ENCODE assay signal across 8 cellular contexts in the genomic region with DNA sequence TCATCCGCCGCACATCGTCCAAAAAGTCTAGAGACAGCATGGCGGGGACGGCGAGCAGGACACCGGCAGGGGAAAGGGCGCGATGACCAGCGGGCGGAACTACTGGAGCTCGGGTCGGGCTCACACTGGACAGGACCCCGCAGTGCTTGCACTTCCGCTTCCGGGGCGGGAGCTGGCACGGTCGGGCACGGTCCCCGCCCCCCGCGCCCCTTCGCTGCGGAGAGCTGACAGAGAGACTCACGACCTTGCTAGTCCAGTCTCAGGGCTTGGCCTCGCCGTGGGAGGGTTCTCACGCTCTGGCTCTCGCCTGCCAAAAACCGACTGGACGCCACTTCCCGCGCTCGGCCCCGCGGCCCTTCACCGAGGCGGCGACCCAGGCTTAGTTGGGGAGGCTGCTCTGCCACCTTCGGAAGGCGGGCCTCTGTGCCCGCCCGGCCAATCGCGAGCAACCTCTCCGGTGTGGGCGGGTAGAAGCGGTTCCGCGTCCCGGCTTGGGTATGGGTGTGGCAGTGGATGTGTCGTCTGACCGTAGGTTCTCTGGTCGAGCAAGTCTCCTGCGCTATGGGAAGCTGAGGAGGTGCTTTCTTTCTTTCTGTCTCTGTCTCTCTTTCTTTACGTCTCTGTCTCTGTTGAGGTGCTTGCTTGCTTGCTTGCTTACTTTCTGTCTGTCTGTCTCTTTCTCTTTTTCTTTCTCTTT. TPM values are rescaled to one million over a fixed set of nuclear protein-coding genes. Genes with fewer than 3 reads are reported as not detected.
DNase-seq lines count a peak whose midpoint lies in the region; ATAC-seq and TF ChIP-seq lines count a peak whose summit lies in the region.

A gene (minus strand): TSS at position 104 of the 697 bp plus-strand sequence. CDS start 64 bp downstream, at position 40.

- H3K27me3 Mint-ChIP-seq in naive thymus-derived CD4-positive, alpha-beta T cell: no peaks in the 10 kb centered on the region
- no peaks in the 10 kb centered on the region for H3K27me3 Mint-ChIP-seq in stimulated activated naive B cell treated with anti-CD40 and anti-IgM and Interleukin-4, amounts not matched to agents 10 μg/mL and 1 μg/mL and 100 μg/mL, for 72 hours

- H3K4me1 ChIP-seq in DND-41 (ENCODE audit: insufficient read depth, low read length): peaks cover 30% of the 10 kb centered on the region
- H3K4me1 ChIP-seq in GM23248 (ENCODE audit: insufficient read depth): peaks cover 16% of the 10 kb centered on the region
- peaks cover 2% of the 10 kb centered on the region for H3K4me1 ChIP-seq in fibroblast of lung (ENCODE audit: control insufficient read depth, extremely low read depth, insufficient read depth, low read length)
- peaks cover 17 to 23% of the 10 kb centered on the region in 2 donors for H3K4me1 ChIP-seq in naive thymus-derived CD4-positive, alpha-beta T cell (ENCODE audit: control insufficient read depth in 2 of 2, insufficient read depth in 2 of 2, low read length in 2 of 2)

- intact Hi-C loops in naive thymus-derived CD4-positive, alpha-beta T cell (cut with micrococcal nuclease): loop anchor here (1.0 to 5.0 kb wide), 9 partner anchors 9 to 119 kb away; a partner anchor contains a TSS

- in situ Hi-C loops in GM23248 (cut with MboI): no loop called here

- H3K9me3 ChIP-seq in DND-41 (ENCODE audit: insufficient read depth, low read length, severe bottlenecking): no peaks in the 10 kb centered on the region
- no peaks in the 10 kb centered on the region for H3K9me3 ChIP-seq in GM23248 (ENCODE audit: low read depth)
- H3K9me3 ChIP-seq in fibroblast of lung (ENCODE audit: control insufficient read depth, insufficient read depth, low read depth, low read length): no peaks in the 10 kb centered on the region
- no peaks in the 10 kb centered on the region for H3K9me3 ChIP-seq in naive thymus-derived CD4-positive, alpha-beta T cell (ENCODE audit: control insufficient read depth in 2 of 3, low read length in 3 of 3)

- DNase-seq in DND-41 (peak; percentile 90), GM23248 (peak; percentile 98), Kasumi-1 (lab: John Stamatoyannopoulos, UW) (peak; percentile 88 to 91), RPMI7951 (ENCODE audit: low read depth) (peak; percentile 95), fibroblast of lung (ENCODE audit: low read depth in 2 of 2) (peak; percentile 94)
- peak; percentile 79 to 86 for DNase-seq in activated T-helper 1 cell treated with anti-CD3 and anti-CD28 coated beads, Interleukin-2, amount 50 U/mL, for 16 hours (ENCODE audit: low read depth in 1 of 2, low spot score in 1 of 2)
- DNase-seq in naive thymus-derived CD4-positive, alpha-beta T cell: peak; percentile 86 to 94 (median 90)
- DNase-seq in stimulated activated naive B cell treated with anti-CD40 and anti-IgM and Interleukin-4, amounts not matched to agents 10 μg/mL and 1 μg/mL and 100 μg/mL, for 72 hours: peak; percentile 95

- H3K27ac Mint-ChIP-seq in naive thymus-derived CD4-positive, alpha-beta T cell: peak within 1 kb of the TSS; percentile 93 to 98 (median 96)
- peak within 1 kb of the TSS; percentile 93 for H3K27ac Mint-ChIP-seq in stimulated activated naive B cell treated with anti-CD40 and anti-IgM and Interleukin-4, amounts not matched to agents 10 μg/mL and 1 μg/mL and 100 μg/mL, for 72 hours

- peak; percentile 97 for ATAC-seq in DND-41 (ENCODE audit: insufficient read depth, low read depth)
- peak; percentile 98 for ATAC-seq in naive thymus-derived CD4-positive, alpha-beta T cell
- peak; percentile 94 to 96 for ATAC-seq in stimulated activated naive B cell treated with anti-CD40 and anti-IgM and Interleukin-4, amounts not matched to agents 10 μg/mL and 1 μg/mL and 100 μg/mL, for 72 hours (replicated peaks)

- H3K27me3 ChIP-seq in DND-41 (ENCODE audit: insufficient read depth, low read length, poor library complexity) (no peaks in the 10 kb centered on the region), GM23248 (replicated peaks; ENCODE audit: insufficient read depth) (no peaks in the 10 kb centered on the region), fibroblast of lung (ENCODE audit: control insufficient read depth, insufficient read depth, low read length) (no peaks in the 10 kb centered on the region)
- H3K27me3 ChIP-seq in naive thymus-derived CD4-positive, alpha-beta T cell (ENCODE audit: control insufficient read depth in 2 of 2, insufficient read depth in 2 of 2, low read length in 2 of 2): no peaks in the 10 kb centered on the region

- peaks cover 9% of the 10 kb centered on the region; the same call in 1 of the 2 replicates for H4K20me1 ChIP-seq in DND-41 (ENCODE audit: insufficient read depth, low read length)
- H4K20me1 ChIP-seq in GM23248 (ENCODE audit: insufficient read depth): peaks cover 12% of the 10 kb centered on the region
- H4K20me1 ChIP-seq in fibroblast of lung (ENCODE audit: control insufficient read depth, extremely low read depth, insufficient read depth, low read length): no peaks in the 10 kb centered on the region

- H3K36me3 Mint-ChIP-seq in naive thymus-derived CD4-positive, alpha-beta T cell: peaks cover 0 to 12% (median 4%) of the 10 kb centered on the region in 5 donors
- H3K36me3 Mint-ChIP-seq in stimulated activated naive B cell treated with anti-CD40 and anti-IgM and Interleukin-4, amounts not matched to agents 10 μg/mL and 1 μg/mL and 100 μg/mL, for 72 hours: peaks cover 9 to 10% of the 10 kb centered on the region in 2 donors

- H3K9me3 Mint-ChIP-seq in naive thymus-derived CD4-positive, alpha-beta T cell: peaks cover 0 to 2% (median 0%) of the 10 kb centered on the region in 11 donors
- no peaks in the 10 kb centered on the region for H3K9me3 Mint-ChIP-seq in stimulated activated naive B cell treated with anti-CD40 and anti-IgM and Interleukin-4, amounts not matched to agents 10 μg/mL and 1 μg/mL and 100 μg/mL, for 72 hours

- peaks cover under 1% of the 10 kb centered on the region; the same call in 1 of the 2 replicates for H3K36me3 ChIP-seq in DND-41 (ENCODE audit: insufficient read depth, low read length)
- peaks cover 1% of the 10 kb centered on the region; the same call in 1 of the 2 replicates for H3K36me3 ChIP-seq in GM23248 (ENCODE audit: low read depth)
- no peaks in the 10 kb centered on the region for H3K36me3 ChIP-seq in fibroblast of lung (ENCODE audit: control insufficient read depth, insufficient read depth, low read length)
- peaks cover 0 to 12% (median 0%) of the 10 kb centered on the region in 3 experiments for H3K36me3 ChIP-seq in naive thymus-derived CD4-positive, alpha-beta T cell (ENCODE audit: control insufficient read depth in 2 of 3, insufficient read depth in 3 of 3, low read length in 3 of 3)

- H3K79me2 ChIP-seq in DND-41 (ENCODE audit: insufficient read depth, low read length) (peaks cover 51% of the 10 kb centered on the region), GM23248 (ENCODE audit: insufficient read depth) (peaks cover 57% of the 10 kb centered on the region), fibroblast of lung (ENCODE audit: control insufficient read depth, insufficient read depth, low read length) (peaks cover 44% of the 10 kb centered on the region)

- H3K4me3 Mint-ChIP-seq in naive thymus-derived CD4-positive, alpha-beta T cell: peak within 1 kb of the TSS; percentile 86 to 100 (median 94)
- peak within 1 kb of the TSS; percentile 94 to 97 for H3K4me3 Mint-ChIP-seq in stimulated activated naive B cell treated with anti-CD40 and anti-IgM and Interleukin-4, amounts not matched to agents 10 μg/mL and 1 μg/mL and 100 μg/mL, for 72 hours

- H2AFZ ChIP-seq in DND-41 (ENCODE audit: low read depth, low read length): peak within 1 kb of the TSS; percentile 98
- H2AFZ ChIP-seq in GM23248: peak within 1 kb of the TSS; percentile 92
- peak within 1 kb of the TSS; percentile 99 for H2AFZ ChIP-seq in fibroblast of lung (ENCODE audit: low read length)

- H3K9me2 ChIP-seq in GM23248 (ENCODE audit: insufficient read depth): no peaks in the 10 kb centered on the region

- POLR2A ChIA-PET in naive thymus-derived CD4-positive, alpha-beta T cell (lab: Charles Lee): interaction anchor here (0.6 to 15.4 kb wide), 23 partner anchors 9 to 661 kb away, joined by 3 to 453 read pairs (median 6); a partner anchor contains a TSS

- H3K27ac ChIP-seq in DND-41 (ENCODE audit: low read length) (peak within 1 kb of the TSS; percentile 89), GM23248 (peak within 1 kb of the TSS; percentile 92), fibroblast of lung (ENCODE audit: insufficient read depth, low read length) (peak within 1 kb of the TSS; percentile 83)
- H3K27ac ChIP-seq in naive thymus-derived CD4-positive, alpha-beta T cell (ENCODE audit: low read depth, low read length): peak within 1 kb of the TSS; percentile 72

- H3K4me2 ChIP-seq in DND-41 (ENCODE audit: insufficient read depth, low read length): peak within 1 kb of the TSS; percentile 79
- H3K4me2 ChIP-seq in GM23248 (ENCODE audit: unreplicated experiment): peak within 1 kb of the TSS; percentile 94
- peak within 1 kb of the TSS; percentile 90 for H3K4me2 ChIP-seq in fibroblast of lung (ENCODE audit: extremely low read depth, insufficient read depth, low read length)

- H3K4me3 ChIP-seq in DND-41 (ENCODE audit: low read depth in 1 of 2, low read length in 2 of 2) (peak within 1 kb of the TSS; percentile 98 to 99), GM23248 (peak within 1 kb of the TSS; percentile 93), fibroblast of lung (replicated peaks in 1 of 4; ENCODE audit: control extremely low read depth in 1 of 4, insufficient read depth in 1 of 4, low read depth in 3 of 4, low read length in 4 of 4) (peak within 1 kb of the TSS; percentile 76 to 94 (median 91))
- peak within 1 kb of the TSS; percentile 69 for H3K4me3 ChIP-seq in naive thymus-derived CD4-positive, alpha-beta T cell (ENCODE audit: low read length)

- no peak for TF ChIP-seq CTCF in DND-41 (IDR thresholded peaks at IDR 0.05; ENCODE audit: borderline replicate concordance, extremely low read depth, low read length, poor library complexity, severe bottlenecking)
- TF ChIP-seq CTCF in fibroblast of lung (conservative IDR thresholded peaks at IDR 0.05 in 1 of 2, IDR thresholded peaks at IDR 0.05 in 1 of 2; ENCODE audit: low read depth in 1 of 2, low read length in 2 of 2): no peak

- H3K4me1 Mint-ChIP-seq in naive thymus-derived CD4-positive, alpha-beta T cell: peaks cover 42 to 72% (median 55%) of the 10 kb centered on the region in 7 donors
- peaks cover 8 to 44% of the 10 kb centered on the region in 2 donors for H3K4me1 Mint-ChIP-seq in stimulated activated naive B cell treated with anti-CD40 and anti-IgM and Interleukin-4, amounts not matched to agents 10 μg/mL and 1 μg/mL and 100 μg/mL, for 72 hours

- H3K9ac ChIP-seq in DND-41 (ENCODE audit: low read depth, low read length) (peak within 1 kb of the TSS; percentile 85), GM23248 (peak within 1 kb of the TSS; percentile 93), fibroblast of lung (ENCODE audit: insufficient read depth, low read length) (peak within 1 kb of the TSS; percentile 73)

- WGBS in GM23248 (ENCODE audit: low coverage in 1 of 2, low lambda C conversion rate in 2 of 2, missing lambda C conversion rate in 2 of 2), 2 experiments: 1% methylated on average over 45 to 53 of the region's 57 CpGs

- CTCF ChIA-PET in naive thymus-derived CD4-positive, alpha-beta T cell (lab: Charles Lee): interaction anchor here (0.6 to 3.9 kb wide), 15 partner anchors 9 to 971 kb away, joined by 3 to 15 read pairs (median 5); no protein-coding TSS in a partner anchor

- H3F3A ChIP-seq in GM23248 (ENCODE audit: insufficient read depth): peaks cover 27% of the 10 kb centered on the region

RNA-seq across cellular contexts. Expression of the gene that starts here (rescaled TPM):
- 223 and 257 TPM in 2 replicates for total RNA-seq in GM23248 (2014; rRNA removed; shearing (Covaris generic))
- polyA plus RNA-seq in GM23248 (2016; fragmentation: Nextera tagmentation; extraction: Ambion mirVana) (214 and 217 TPM in 2 replicates), fibroblast of lung (243 and 254 TPM in 2 replicates)
- 257 and 259 TPM in 2 replicates for total RNA-seq in RPMI7951 (2014; rRNA removed; shearing (Covaris generic))
- 263 and 300 TPM in 2 replicates for total RNA-seq in fibroblast of lung
- polyA plus RNA-seq in fibroblast of lung (2012): 206 and 222 TPM in 2 replicates
- polyA minus RNA-seq in fibroblast of lung (ENCODE audit: low replicate concordance): 45.0 and 50.6 TPM in 2 replicates
- total RNA-seq in naive thymus-derived CD4-positive, alpha-beta T cell: 100 to 1,000 TPM in 1 of 5 experiments, 10 to 100 TPM in 4; 54.3 to 108 (median 63.5) TPM
- 100 to 1,000 TPM; 116 to 136 TPM for polyA plus RNA-seq in naive thymus-derived CD4-positive, alpha-beta T cell

Comparison
In these comparisons a context has a peak if more than half of its experiments do, and no peak if none do; other contexts are left out.
1. Peak in every context shown above with its lines: DNase-seq, ATAC-seq, H3K4me3 ChIP-seq and H3K27ac ChIP-seq.